9 cellular contexts compared by ENCODE assay signal in genomic region chr1:112956503-112957132, GRCh38. TPM values are rescaled to one million over a fixed set of nuclear protein-coding genes. Genes with fewer than 3 reads are reported as not detected.
DNase-seq lines count a peak whose midpoint lies in the region; ATAC-seq, FAIRE-seq and TF ChIP-seq lines count a peak whose summit lies in the region.
"Had no signal": no experiment of that assay in that cellular context is flagged by ENCODE, and none has a peak within 500 bp of the region (broad histone marks: within the 10 kb centered on the region; RNA-seq: fewer than 3 reads in every experiment).

No MANE protein-coding gene starts in this region.

- peaks cover 91% of the 10 kb centered on the region for H3K79me2 ChIP-seq in SK-N-SH (ENCODE audit: insufficient read depth)

- TF ChIP-seq RAD21 in SK-N-SH (IDR thresholded peaks at IDR 0.05; ENCODE audit: low read length) = no peak
- no peak for TF ChIP-seq RAD21 in liver (IDR thresholded peaks at IDR 0.05)

- no peak for FAIRE-seq in bronchial epithelial cell (lab: Jason Lieb, UNC)
- FAIRE-seq in HTR-8/SVneo (lab: Jason Lieb, UNC) = no peak
- FAIRE-seq: TTC549 had no signal

- H3K9me2 ChIP-seq in SK-N-SH = no peaks in the 10 kb centered on the region

- 5% methylated on average over 18 of the region's 41 CpGs for WGBS in SK-N-SH (ENCODE audit: low lambda C conversion rate)
- 12% methylated on average over 41 of the region's 41 CpGs for WGBS in liver

- peaks cover 20% of the 10 kb centered on the region for H3F3A ChIP-seq in SK-N-SH (replicated peaks; ENCODE audit: insufficient read depth)

- H3K4me1 ChIP-seq in SK-N-SH (ENCODE audit: control insufficient read depth in 1 of 2, insufficient read depth in 2 of 2, low read depth in 1 of 2, low read length in 1 of 2) (peaks cover 18 to 21% of the 10 kb centered on the region in 2 experiments; a peak in 3 of 4 replicates), liver (ENCODE audit: control insufficient read depth in 4 of 4, insufficient read depth in 4 of 4, low read length in 3 of 4) (peaks cover 4 to 35% (median 9%) of the 10 kb centered on the region in 4 donors)

- H3K27ac ChIP-seq in SK-N-SH (ENCODE audit: low read depth in 2 of 2, low read length in 1 of 2) (peak overlapping the region; percentile 88 to 95), liver (ENCODE audit: low read depth in 1 of 2, low read length in 2 of 2) (peak overlapping the region; percentile 91 to 97)

- peak overlapping the region; percentile 66 to 91 for H3K4me3 ChIP-seq in SK-N-SH (ENCODE audit: low read depth in 2 of 2, low read length in 1 of 2)
- H3K4me3 ChIP-seq in bronchial epithelial cell (ENCODE audit: low read depth, low read length) = peak overlapping the region; percentile 97
- H3K4me3 ChIP-seq in liver (ENCODE audit: low read depth in 1 of 3, low read length in 3 of 3) = peak overlapping the region; percentile 65 to 97 (median 89)

- H3K36me3 ChIP-seq in SK-N-SH (replicated peaks in 1 of 2; ENCODE audit: control insufficient read depth in 1 of 2, insufficient read depth in 2 of 2, low read length in 1 of 2) = peaks cover 2 to 11% of the 10 kb centered on the region in 2 experiments
- H3K36me3 ChIP-seq in bronchial epithelial cell (ENCODE audit: control insufficient read depth, insufficient read depth, low read length) = no peaks in the 10 kb centered on the region
- peaks cover 0 to 2% (median 0%) of the 10 kb centered on the region in 4 donors for H3K36me3 ChIP-seq in liver (ENCODE audit: control insufficient read depth in 4 of 4, insufficient read depth in 3 of 4, low read depth in 1 of 4, low read length in 3 of 4)

- TF ChIP-seq CTCF in SK-N-SH (IDR thresholded peaks at IDR 0.05) (no peak), bronchial epithelial cell (IDR thresholded peaks at IDR 0.05; ENCODE audit: insufficient read depth, low read length, severe bottlenecking) (no peak), liver (IDR thresholded peaks at IDR 0.05; ENCODE audit: low read depth, low read length, missing input control) (no peak)

- no peaks in the 10 kb centered on the region for H3K9me3 ChIP-seq in SK-N-SH
- H3K9me3 ChIP-seq in liver (ENCODE audit: control insufficient read depth in 4 of 4, low read length in 3 of 4) = no peaks in the 10 kb centered on the region

- H3K9ac ChIP-seq in SK-N-SH (peak overlapping the region; percentile 89), liver (ENCODE audit: low read depth in 1 of 2, low read length in 2 of 2) (peak overlapping the region; percentile 86 to 94)

- peak overlapping the region; percentile 93 for H3K4me2 ChIP-seq in SK-N-SH

- no peaks in the 10 kb centered on the region; the same call in 1 of the 2 replicates for H4K20me1 ChIP-seq in SK-N-SH (ENCODE audit: insufficient read depth)

- CTCF ChIA-PET in SK-N-SH (lab: Yijun Ruan, JAX) = interaction anchor here (0.7 to 1.5 kb wide), 8 partner anchors 48 to 240 kb away, joined by 3 to 6 read pairs (median 5); no protein-coding TSS in a partner anchor

- no peak for TF ChIP-seq EP300 in SK-N-SH (IDR thresholded peaks at IDR 0.05; ENCODE audit: borderline replicate concordance in 1 of 2, low read depth in 1 of 2, low read length in 1 of 2)

- no peak for DNase-seq in SK-N-SH
- DNase-seq in bronchial epithelial cell (ENCODE audit: low read depth) = no peak
- peak; percentile 40 for DNase-seq in stimulated activated CD4-positive, alpha-beta T cell treated with anti-CD3 and anti-CD28 coated beads, Interleukin-4, amount 100 ng/mL, for 24 hours
- no peak for DNase-seq in medulla oblongata (ENCODE audit: extremely low spot score)
- no peak for DNase-seq in HTR-8/SVneo (ENCODE audit: insufficient read length, low spot score)

- ATAC-seq in GM18498 (IDR thresholded peaks at IDR 0.05; ENCODE audit: unreplicated experiment) (peak; percentile 15), HG02763 (IDR thresholded peaks at IDR 0.05; ENCODE audit: unreplicated experiment) (peak; percentile 4)

- POLR2A ChIA-PET in SK-N-SH (lab: Yijun Ruan, JAX) = interaction anchor here (0.6 to 1.3 kb wide), 10 partner anchors 10 to 282 kb away, joined by 3 to 6 read pairs (median 4); partner anchors contain the start of genes LRIG2 and MOV10

- peak overlapping the region; percentile 78 for H2AFZ ChIP-seq in SK-N-SH (ENCODE audit: low read depth)

- no peaks in the 10 kb centered on the region for H3K27me3 ChIP-seq in SK-N-SH (ENCODE audit: insufficient read depth)
- no peaks in the 10 kb centered on the region for H3K27me3 ChIP-seq in bronchial epithelial cell (ENCODE audit: control insufficient read depth, insufficient read depth, low read length)
- no peaks in the 10 kb centered on the region for H3K27me3 ChIP-seq in liver (ENCODE audit: control insufficient read depth in 4 of 4, insufficient read depth in 4 of 4, low read length in 3 of 4)

TF ChIP-seq in SK-N-SH, 30 proteins besides CTCF, POLR2A, EP300 and RAD21 (continues in another document):
- TF ChIP-seq RFX5 (IDR thresholded peaks at IDR 0.05; ENCODE audit: low read length) = no peak
- no peak for TF ChIP-seq REST (IDR thresholded peaks at IDR 0.05; ENCODE audit: low read depth, low read length)
- no peak for TF ChIP-seq FOXM1 (IDR thresholded peaks at IDR 0.05; ENCODE audit: low read depth)

TF ChIP-seq in liver, 16 proteins besides CTCF, POLR2A, EP300 and RAD21:
- TF ChIP-seq JUND (IDR thresholded peaks at IDR 0.05) = no peak
- TF ChIP-seq, protein P1, sequence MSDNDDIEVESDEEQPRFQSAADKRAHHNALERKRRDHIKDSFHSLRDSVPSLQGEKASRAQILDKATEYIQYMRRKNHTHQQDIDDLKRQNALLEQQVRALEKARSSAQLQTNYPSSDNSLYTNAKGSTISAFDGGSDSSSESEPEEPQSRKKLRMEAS (IDR thresholded peaks at IDR 0.05) = peak; percentile 53
- TF ChIP-seq SP1 (IDR thresholded peaks at IDR 0.05) = no peak
- TF ChIP-seq HNF4G (IDR thresholded peaks at IDR 0.05) = no peak
- peak; percentile 76 to 79 for TF ChIP-seq RXRA (IDR thresholded peaks at IDR 0.05)
- no peak for TF ChIP-seq HNF4A (conservative IDR thresholded peaks at IDR 0.05)
- TF ChIP-seq FOXA1 (IDR thresholded peaks at IDR 0.05) = no peak

RNA-seq across cellular contexts. Expression of gene SLC16A1, which starts 0.6 kb away (rescaled TPM):
- polyA plus RNA-seq in SK-N-SH (2012; rRNA removed) (34.2 and 49.0 TPM in 2 replicates), liver (10 to 100 TPM; 28.3 to 31.7 TPM)
- polyA plus RNA-seq in SK-N-SH (2012; cell fraction: cytosol; rRNA removed) = 31.6 and 39.7 TPM in 2 replicates
- 14.7 and 37.7 TPM in 2 replicates for polyA plus RNA-seq in SK-N-SH (2012; cell fraction: nucleus; rRNA removed)
- total RNA-seq in bronchial epithelial cell (180 and 213 TPM in 2 replicates), liver (10 to 100 TPM; 37.4 to 87.3 TPM)
